ENCODE assay signal across 8 cellular contexts in genomic region chr22:38203855-38204497, GRCh38. TPM values are rescaled to one million over a fixed set of nuclear protein-coding genes. Genes with fewer than 3 reads are reported as not detected.
A peak's percentile ranks its signal among the peaks of the same experiment; 100 is the strongest.
DNase-seq lines count a peak whose midpoint lies in the region; ATAC-seq and TF ChIP-seq lines count a peak whose summit lies in the region.

No MANE protein-coding gene starts in this region.

- peaks cover 3% of the 10 kb centered on the region for H3K36me3 Mint-ChIP-seq in brain

- DNase-seq in A673 (ENCODE audit: low spot score) (no peak), HT1080 (ENCODE audit: low read depth) (peak; percentile 87), medulla oblongata (ENCODE audit: extremely low spot score) (no peak), cerebellar nuclear complex (lab: John Stamatoyannopoulos, UW) (no peak)

- no peaks in the 10 kb centered on the region for H3K4me1 ChIP-seq in A673 (ENCODE audit: insufficient read depth, low read length, poor library complexity, severe bottlenecking)
- H3K4me1 ChIP-seq in mucosa of stomach (ENCODE audit: control insufficient read depth, insufficient read depth, low read length): peaks cover 28% of the 10 kb centered on the region

- peak overlapping the region in 2 of 5 experiments; percentile 13 to 56 for H3K27ac Mint-ChIP-seq in brain

- CTCF ChIA-PET in A673 (lab: Charles Lee): no interaction called here

- H3K9me3 ChIP-seq in A673 (ENCODE audit: low read depth, low read length, poor library complexity, severe bottlenecking): no peaks in the 10 kb centered on the region
- H3K9me3 ChIP-seq in mucosa of stomach (ENCODE audit: control insufficient read depth, low read length): no peaks in the 10 kb centered on the region

- POLR2A ChIA-PET in A673 (lab: Charles Lee; ENCODE audit: low non-redundant PET): no interaction called here

- TF ChIP-seq CTCF in A673 (conservative IDR thresholded peaks at IDR 0.05; ENCODE audit: low read depth, low read length): no peak
- TF ChIP-seq CTCF in brain (conservative IDR thresholded peaks at IDR 0.05): no peak

- peaks cover 6% of the 10 kb centered on the region for H3K27me3 Mint-ChIP-seq in brain

- H3K4me3 ChIP-seq in A673 (ENCODE audit: low read depth, low read length, poor library complexity, severe bottlenecking): no peak overlapping the region
- peak overlapping the region; percentile 86 for H3K4me3 ChIP-seq in mucosa of stomach (ENCODE audit: low read length)

- BruUV-seq in A673 (replicated peaks; lab: Mats Ljungman, UMichigan): TSS peak; percentile 28

- peaks cover 37% of the 10 kb centered on the region for H3K4me1 Mint-ChIP-seq in brain

- H3K9me3 Mint-ChIP-seq in brain: peaks cover 0 to 4% (median 0%) of the 10 kb centered on the region in 5 experiments

- ATAC-seq in HG02981 (IDR thresholded peaks at IDR 0.05; ENCODE audit: unreplicated experiment): no peak
- no peak for ATAC-seq in GM18907 (IDR thresholded peaks at IDR 0.05; ENCODE audit: unreplicated experiment)

- intact Hi-C loops in A673 (cut with micrococcal nuclease; ENCODE audit: unreplicated experiment): no loop called here

- peak overlapping the region; percentile 96 for H3K9ac ChIP-seq in mucosa of stomach (ENCODE audit: low read length)

- H3K27me3 ChIP-seq in A673 (replicated peaks; ENCODE audit: insufficient read depth, low read depth, low read length, poor library complexity): no peaks in the 10 kb centered on the region
- no peaks in the 10 kb centered on the region for H3K27me3 ChIP-seq in mucosa of stomach (ENCODE audit: control insufficient read depth, insufficient read depth, low read length)

- H3K27ac ChIP-seq in A673 (ENCODE audit: low read depth, low read length, poor library complexity, severe bottlenecking): no peak overlapping the region

- H3K36me3 ChIP-seq in A673 (ENCODE audit: insufficient read depth, low read length, poor library complexity, severe bottlenecking): no peaks in the 10 kb centered on the region
- H3K36me3 ChIP-seq in mucosa of stomach (ENCODE audit: control insufficient read depth, insufficient read depth, low read length): no peaks in the 10 kb centered on the region

- H3K4me3 Mint-ChIP-seq in brain: peak overlapping the region; percentile 4 to 89 (median 85)

RNA-seq across cellular contexts. Expression of gene MAFF, which starts 2.2 kb away (rescaled TPM):
- total RNA-seq in A673 (2021): 5.0 and 6.3 TPM in 2 replicates
- total RNA-seq in HT1080 (2014; rRNA removed; shearing (Covaris generic)): 15.0 and 18.9 TPM in 2 replicates
- polyA plus RNA-seq in HT1080 (2015; cell fraction: cytosol; rRNA removed): 39.0 and 48.0 TPM in 2 replicates
- 34.1 and 40.5 TPM in 2 replicates for polyA plus RNA-seq in HT1080 (2015; cell fraction: nucleus; rRNA removed)
- 10.5 TPM for polyA plus RNA-seq in brain (ENCODE audit: insufficient read depth, low read depth, low replicate concordance)

RNA-seq across cellular contexts. Expression of gene PLA2G6, which starts 22.3 kb away (rescaled TPM):
- total RNA-seq in A673 (2021): 31.8 and 40.8 TPM in 2 replicates
- total RNA-seq in HT1080 (2014; rRNA removed; shearing (Covaris generic)): 2.9 and 3.3 TPM in 2 replicates
- 4.1 and 4.4 TPM in 2 replicates for polyA plus RNA-seq in HT1080 (2015; cell fraction: cytosol; rRNA removed)
- polyA plus RNA-seq in HT1080 (2015; cell fraction: nucleus; rRNA removed): 57.8 and 68.2 TPM in 2 replicates
- 30.3 TPM for polyA plus RNA-seq in brain (ENCODE audit: insufficient read depth, low read depth, low replicate concordance)
